ENCODE assay signal across 16 cellular contexts in genomic region chr2:154912215-154912614, GRCh38.
"Had no signal": no experiment of that assay in that cellular context is flagged by ENCODE, and none has a peak within 500 bp of the region (broad histone marks: within the 10 kb centered on the region; RNA-seq: fewer than 3 reads in every experiment).

No MANE protein-coding gene starts in this region.

- H3K4me3 Mint-ChIP-seq: activated CD8-positive, alpha-beta memory T cell treated with anti-CD3 and anti-CD28 coated beads, Interleukin-2, amount 10 ng/mL, durations not matched to agents 7 days and 5 days; activated naive CD4-positive, alpha-beta T cell treated with anti-CD3 and anti-CD28 coated beads, Interleukin-2, amount 50 U/mL, for 24 hours; activated T-cell treated with anti-CD3 and anti-CD28 coated beads, Interleukin-2, amount 50 U/mL, for 24 hours; brain; endodermal cell; neural crest cell; stimulated activated naive CD8-positive, alpha-beta T cell treated with anti-CD3 and anti-CD28 coated beads, Interleukin-15, Interleukin-2, amounts not matched to agents 100 ng/mL and 50 ng/mL, for 24 hours had no signal

- H3K27ac ChIP-seq: pancreas had no signal

- ATAC-seq: activated CD8-positive, alpha-beta memory T cell treated with anti-CD3 and anti-CD28 coated beads, Interleukin-2, amount 10 ng/mL, durations not matched to agents 7 days and 5 days; pancreas had no signal

- DNase-seq: activated CD4-positive, alpha-beta T cell treated with anti-CD3 and anti-CD28 coated beads for 1 hour; activated CD4-positive, alpha-beta T cell treated with anti-CD3 and anti-CD28 coated beads, Interleukin-2, amount 50 U/mL, for 48 hours; activated CD8-positive, alpha-beta memory T cell treated with anti-CD3 and anti-CD28 coated beads, Interleukin-2, amount 10 ng/mL, durations not matched to agents 7 days and 5 days; activated effector memory CD4-positive, alpha-beta T cell treated with Interleukin-2 at 50 U/mL for 16 hours; activated T-cell treated with anti-CD3 and anti-CD28 coated beads, Interleukin-2, amount 50 U/mL, for 24 hours; endodermal cell; erythroblast; kidney; mesendoderm; pancreas; stimulated activated CD4-positive, alpha-beta T cell treated with anti-CD3 and anti-CD28 coated beads, Interleukin-4, amount 100 ng/mL, for 1 hour; stimulated activated CD8-positive, alpha-beta memory T cell treated with anti-CD3 and anti-CD28 coated beads, Interleukin-4, amount 100 ng/mL, for 48 hours had no signal

- H3K27me3 ChIP-seq: pancreas had no signal

- H3K36me3 ChIP-seq: pancreas had no signal

- H3K9me3 Mint-ChIP-seq: activated naive CD4-positive, alpha-beta T cell treated with anti-CD3 and anti-CD28 coated beads, Interleukin-2, amount 50 U/mL, for 24 hours; endodermal cell; neural crest cell had no signal

- H3K4me1 Mint-ChIP-seq: activated CD8-positive, alpha-beta memory T cell treated with anti-CD3 and anti-CD28 coated beads, Interleukin-2, amount 10 ng/mL, durations not matched to agents 7 days and 5 days; activated naive CD4-positive, alpha-beta T cell treated with anti-CD3 and anti-CD28 coated beads, Interleukin-2, amount 50 U/mL, for 24 hours; brain; neural crest cell had no signal

- H3K36me3 Mint-ChIP-seq: activated CD8-positive, alpha-beta memory T cell treated with anti-CD3 and anti-CD28 coated beads, Interleukin-2, amount 10 ng/mL, durations not matched to agents 7 days and 5 days; activated naive CD4-positive, alpha-beta T cell treated with anti-CD3 and anti-CD28 coated beads, Interleukin-2, amount 50 U/mL, for 24 hours; brain had no signal

- H3K27me3 Mint-ChIP-seq: activated CD8-positive, alpha-beta memory T cell treated with anti-CD3 and anti-CD28 coated beads, Interleukin-2, amount 10 ng/mL, durations not matched to agents 7 days and 5 days; activated naive CD4-positive, alpha-beta T cell treated with anti-CD3 and anti-CD28 coated beads, Interleukin-2, amount 50 U/mL, for 24 hours; activated T-cell treated with anti-CD3 and anti-CD28 coated beads, Interleukin-2, amount 50 U/mL, for 24 hours; brain; stimulated activated naive CD8-positive, alpha-beta T cell treated with anti-CD3 and anti-CD28 coated beads, Interleukin-15, Interleukin-2, amounts not matched to agents 100 ng/mL and 50 ng/mL, for 24 hours had no signal

- H3K4me1 ChIP-seq: pancreas had no signal

- H3K27ac Mint-ChIP-seq: activated CD8-positive, alpha-beta memory T cell treated with anti-CD3 and anti-CD28 coated beads, Interleukin-2, amount 10 ng/mL, durations not matched to agents 7 days and 5 days; activated naive CD4-positive, alpha-beta T cell treated with anti-CD3 and anti-CD28 coated beads, Interleukin-2, amount 50 U/mL, for 24 hours; activated T-cell treated with anti-CD3 and anti-CD28 coated beads, Interleukin-2, amount 50 U/mL, for 24 hours; brain; endodermal cell; stimulated activated naive CD8-positive, alpha-beta T cell treated with anti-CD3 and anti-CD28 coated beads, Interleukin-15, Interleukin-2, amounts not matched to agents 100 ng/mL and 50 ng/mL, for 24 hours had no signal

- H3K9me3 ChIP-seq: pancreas had no signal

- H3K4me3 ChIP-seq: pancreas had no signal
